18 cellular contexts compared by ENCODE assay signal in genomic region chr15:60729850-60730458, GRCh38.
DNase-seq lines count a peak whose midpoint lies in the region; ATAC-seq, FAIRE-seq and TF ChIP-seq lines count a peak whose summit lies in the region.
"Had no signal": no experiment of that assay in that cellular context is flagged by ENCODE, and none has a peak within 500 bp of the region (broad histone marks: within the 10 kb centered on the region; RNA-seq: fewer than 3 reads in every experiment).

No MANE protein-coding gene starts in this region.

- H3K9me3 Mint-ChIP-seq in activated naive CD4-positive, alpha-beta T cell treated with anti-CD3 and anti-CD28 coated beads for 36 hours = peaks cover 12% of the 10 kb centered on the region

- TF ChIP-seq CTCF in A549 (IDR thresholded peaks at IDR 0.05) = no peak

- peaks cover 10% of the 10 kb centered on the region for H3K36me3 Mint-ChIP-seq in activated naive CD4-positive, alpha-beta T cell treated with anti-CD3 and anti-CD28 coated beads for 36 hours (ENCODE audit: low read depth)

- peak; percentile 7 for FAIRE-seq in A549 (lab: Jason Lieb, UNC)

- TF ChIP-seq EP300 in A549 (IDR thresholded peaks at IDR 0.05) = no peak

- intact Hi-C loops in activated naive CD4-positive, alpha-beta T cell treated with anti-CD3 and anti-CD28 coated beads for 36 hours (cut with micrococcal nuclease) = loop anchor here (1.0 to 2.0 kb wide), 3 partner anchors 9 to 45 kb away; no protein-coding TSS in a partner anchor

- peaks cover 42% of the 10 kb centered on the region for H3K4me1 Mint-ChIP-seq in activated naive CD4-positive, alpha-beta T cell treated with anti-CD3 and anti-CD28 coated beads for 36 hours (ENCODE audit: low read depth)

- no peaks in the 10 kb centered on the region for H3K4me1 ChIP-seq in A549

- DNase-seq in A549 (ENCODE audit: low read depth in 1 of 2, low spot score in 1 of 2) (no peak), T1000 (lab: John Stamatoyannopoulos, UW) (no peak), NCI-H2081 (lab: John Stamatoyannopoulos, UW) (no peak), medulla oblongata (ENCODE audit: extremely low spot score) (no peak)
- DNase-seq in activated naive CD4-positive, alpha-beta T cell treated with anti-CD3 and anti-CD28 coated beads for 36 hours = peak; percentile 76
- DNase-seq in stimulated activated CD4-positive, alpha-beta T cell treated with anti-CD3 and anti-CD28 coated beads, Interleukin-2, amount 100 ng/mL, for 4 hours (ENCODE audit: low read depth) = peak; percentile 55
- DNase-seq: activated gamma-delta T cell; DMS153; effector memory CD8-positive, alpha-beta T cell; KG1; left colon; NCI-H1417; NCI-H446 treated with DMSO at 0.1 percent for 48 hours; posterior cingulate gyrus had no signal

- H3K27ac ChIP-seq in A549 = no peak overlapping the region

- 7% methylated on average over 8 of the region's 8 CpGs for WGBS in A549 (ENCODE audit: missing lambda C conversion rate)

- ATAC-seq in A549 (no peak), HG02885 (IDR thresholded peaks at IDR 0.05; ENCODE audit: poor library complexity, unreplicated experiment) (peak; percentile 58), GM18909 (IDR thresholded peaks at IDR 0.05; ENCODE audit: poor library complexity, unreplicated experiment) (no peak)
- ATAC-seq: effector memory CD8-positive, alpha-beta T cell; HCT116; left colon had no signal

- no peak for TF ChIP-seq RAD21 in A549 (conservative IDR thresholded peaks at IDR 0.05 in 1 of 2, IDR thresholded peaks at IDR 0.05 in 1 of 2)

- TF ChIP-seq POLR2A in A549 (IDR thresholded peaks at IDR 0.05; ENCODE audit: low read length) = no peak

- CTCF ChIA-PET in A549 (lab: Yijun Ruan, JAX) = interaction anchor here (1.0 kb wide), 1 partner anchor 41 kb away, joined by 4 read pairs; no protein-coding TSS in a partner anchor
- CTCF ChIA-PET in activated naive CD4-positive, alpha-beta T cell treated with anti-CD3 and anti-CD28 coated beads for 36 hours (lab: Charles Lee) = interaction anchor here (0.6 to 1.0 kb wide), 3 partner anchors 10 to 96 kb away, joined by 3 to 6 read pairs (median 4); no protein-coding TSS in a partner anchor

- H3K9me3 ChIP-seq in A549 = peaks cover 14% of the 10 kb centered on the region

- no peaks in the 10 kb centered on the region for H3K27me3 Mint-ChIP-seq in activated naive CD4-positive, alpha-beta T cell treated with anti-CD3 and anti-CD28 coated beads for 36 hours (ENCODE audit: low read depth)
- H3K27me3 Mint-ChIP-seq: effector memory CD8-positive, alpha-beta T cell had no signal

- H3K27ac Mint-ChIP-seq in activated naive CD4-positive, alpha-beta T cell treated with anti-CD3 and anti-CD28 coated beads for 36 hours = peak overlapping the region; percentile 82
- H3K27ac Mint-ChIP-seq: effector memory CD8-positive, alpha-beta T cell had no signal

- H3K4me3 ChIP-seq in A549 = no peak overlapping the region
- H3K4me3 ChIP-seq: smooth muscle cell had no signal

- no peak overlapping the region for H3K4me2 ChIP-seq in A549
- H3K4me2 ChIP-seq: smooth muscle cell had no signal

- H3K4me3 Mint-ChIP-seq in activated naive CD4-positive, alpha-beta T cell treated with anti-CD3 and anti-CD28 coated beads for 36 hours = peak overlapping the region; percentile 65
- H3K4me3 Mint-ChIP-seq: effector memory CD8-positive, alpha-beta T cell had no signal

- POLR2A ChIA-PET in A549 (lab: Yijun Ruan, JAX) = interaction anchor here (0.7 kb wide), 1 partner anchor 127 kb away, joined by 3 read pairs; no protein-coding TSS in a partner anchor

TF ChIP-seq in A549, 52 proteins besides CTCF, POLR2A, EP300 and RAD21:
- TF ChIP-seq REST (IDR thresholded peaks at IDR 0.05) (no peak), ZC3H11A (IDR thresholded peaks at IDR 0.05) (no peak), HOXB5 (CRISPR knock-in tag; IDR thresholded peaks at IDR 0.05) (no peak), JUN (IDR thresholded peaks at IDR 0.05) (no peak), ELK1 (IDR thresholded peaks at IDR 0.05; ENCODE audit: low read depth, low read length) (no peak), MAZ (IDR thresholded peaks at IDR 0.05; ENCODE audit: borderline replicate concordance, low read depth, low read length) (no peak), MYC (IDR thresholded peaks at IDR 0.05; ENCODE audit: borderline replicate concordance, low read length) (no peak), HOXA7 (CRISPR knock-in tag; IDR thresholded peaks at IDR 0.05) (no peak), POLR2AphosphoS2 (conservative IDR thresholded peaks at IDR 0.05; ENCODE audit: low read length) (no peak), MAFK (IDR thresholded peaks at IDR 0.05; ENCODE audit: partially characterized antibody) (no peak), NR3C1 (IDR thresholded peaks at IDR 0.05) (no peak), NFE2L2 (conservative IDR thresholded peaks at IDR 0.05; ENCODE audit: low read length) (no peak), HES2 (IDR thresholded peaks at IDR 0.05) (no peak), HOXB13 (CRISPR knock-in tag; IDR thresholded peaks at IDR 0.05; ENCODE audit: low read depth) (no peak), E2F6 (IDR thresholded peaks at IDR 0.05; ENCODE audit: borderline replicate concordance, low read depth) (no peak), CBX2 (IDR thresholded peaks at IDR 0.05; ENCODE audit: borderline replicate concordance, low read depth) (no peak), FOSL2 (IDR thresholded peaks at IDR 0.05) (no peak), FOSL2 (CRISPR knock-in tag; IDR thresholded peaks at IDR 0.05) (no peak), EHF (CRISPR knock-in tag; IDR thresholded peaks at IDR 0.05) (no peak), HEYL (CRISPR knock-in tag; IDR thresholded peaks at IDR 0.05) (no peak)

Comparison
In these comparisons a context has a peak if more than half of its experiments do, and no peak if none do; other contexts are left out.
1. DNase-seq: peak in activated naive CD4-positive, alpha-beta T cell treated with anti-CD3 and anti-CD28 coated beads for 36 hours (single experiment) and stimulated activated CD4-positive, alpha-beta T cell treated with anti-CD3 and anti-CD28 coated beads, Interleukin-2, amount 100 ng/mL, for 4 hours (single experiment); none in A549 (0 of 2), T1000 (single experiment), NCI-H2081 (0 of 2) and medulla oblongata (single experiment).